Comparison of ENCODE assay signal across 17 cellular contexts in the genomic region with DNA sequence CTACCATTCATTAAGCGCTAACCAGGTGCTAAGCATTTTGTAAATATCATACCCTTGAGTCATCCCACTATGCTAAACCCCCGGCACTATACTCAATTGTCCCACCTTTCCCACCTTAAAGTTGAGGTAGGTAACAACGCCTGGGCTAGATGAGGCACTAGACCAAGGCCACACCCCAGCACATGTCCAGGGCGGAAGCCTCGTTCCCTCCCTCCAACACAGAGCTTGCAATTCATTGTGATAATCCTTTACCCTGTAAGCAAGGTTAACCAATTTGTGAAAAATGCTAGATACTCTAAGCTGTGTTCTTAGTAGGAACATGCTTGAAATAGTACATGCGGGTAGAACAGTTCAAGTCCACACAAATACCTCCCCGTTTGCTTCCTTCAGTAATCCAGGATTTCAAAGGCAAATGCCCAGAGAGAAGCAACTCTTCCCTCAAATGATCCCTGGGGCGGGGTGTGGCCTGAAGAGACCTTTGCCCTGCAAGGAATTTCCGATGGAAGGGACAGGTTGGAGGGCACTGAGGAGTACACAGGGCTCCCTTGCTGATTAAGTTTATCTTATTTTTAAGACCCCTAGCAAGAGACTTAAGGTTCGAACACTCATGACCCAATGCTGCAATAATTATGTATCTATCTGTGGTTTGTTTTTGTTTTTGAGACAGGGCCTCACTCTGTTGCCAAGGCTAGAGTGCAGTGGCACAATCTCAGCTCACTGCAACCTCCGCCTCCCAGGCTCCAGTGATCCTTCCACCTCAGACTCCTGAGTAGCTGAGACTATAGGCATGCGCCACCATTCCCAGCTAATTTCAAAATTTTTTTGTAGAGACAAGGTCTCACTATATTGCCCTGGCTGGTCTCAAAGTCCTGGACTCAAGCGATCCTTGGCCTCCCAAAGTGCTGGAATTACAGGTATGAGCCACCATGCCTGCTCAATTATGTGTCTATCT. TPM values are rescaled to one million over a fixed set of nuclear protein-coding genes. Genes with fewer than 3 reads are reported as not detected.
DNase-seq lines count a peak whose midpoint lies in the region; ATAC-seq and TF ChIP-seq lines count a peak whose summit lies in the region.
"Had no signal": no experiment of that assay in that cellular context is flagged by ENCODE, and none has a peak within 500 bp of the region (broad histone marks: within the 10 kb centered on the region; RNA-seq: fewer than 3 reads in every experiment).

No MANE protein-coding gene starts in this region.

- H3K14ac ChIP-seq in trophoblast cell (ENCODE audit: low read length): no peak overlapping the region

- H4K12ac ChIP-seq in trophoblast cell (ENCODE audit: low read depth, low read length): no peak overlapping the region

- H3K4me1 ChIP-seq in trophoblast cell (ENCODE audit: control insufficient read depth in 1 of 2, insufficient read depth in 2 of 2, low read length in 2 of 2): peaks cover 4 to 11% of the 10 kb centered on the region in 2 experiments
- H3K4me1 ChIP-seq: HAP-1 had no signal

- H4K8ac ChIP-seq in trophoblast cell (ENCODE audit: low read depth, low read length): no peak overlapping the region

- H2AFZ ChIP-seq in trophoblast cell (ENCODE audit: insufficient read depth, low read length, poor library complexity): no peak overlapping the region

- H3K36me3 Mint-ChIP-seq in CD4-positive, alpha-beta T cell (ENCODE audit: low read depth): no peaks in the 10 kb centered on the region
- H3K36me3 Mint-ChIP-seq in endothelial cell (ENCODE audit: low read depth, unreplicated experiment): peaks cover 4% of the 10 kb centered on the region
- H3K36me3 Mint-ChIP-seq in stimulated activated memory B cell treated with anti-CD40 and anti-IgM and Interleukin-4, amounts not matched to agents 10 μg/mL and 1 μg/mL and 100 μg/mL, for 72 hours: peaks cover 6% of the 10 kb centered on the region
- no peaks in the 10 kb centered on the region for H3K36me3 Mint-ChIP-seq in activated naive CD4-positive, alpha-beta T cell treated with anti-CD3 and anti-CD28 coated beads for 36 hours (ENCODE audit: low read depth)

- no peak overlapping the region for H2BK5ac ChIP-seq in trophoblast cell (ENCODE audit: low read depth, low read length, poor library complexity)

- POLR2A ChIA-PET in CD4-positive, alpha-beta T cell (lab: Charles Lee): no interaction called here

- no peaks in the 10 kb centered on the region for H3K9me3 Mint-ChIP-seq in CD4-positive, alpha-beta T cell
- H3K9me3 Mint-ChIP-seq in endothelial cell (ENCODE audit: unreplicated experiment): no peaks in the 10 kb centered on the region
- peaks cover 5% of the 10 kb centered on the region for H3K9me3 Mint-ChIP-seq in stimulated activated memory B cell treated with anti-CD40 and anti-IgM and Interleukin-4, amounts not matched to agents 10 μg/mL and 1 μg/mL and 100 μg/mL, for 72 hours
- no peaks in the 10 kb centered on the region for H3K9me3 Mint-ChIP-seq in activated naive CD4-positive, alpha-beta T cell treated with anti-CD3 and anti-CD28 coated beads for 36 hours
- H3K9me3 Mint-ChIP-seq: CD8-positive, alpha-beta memory T cell had no signal

- H3K27me3 ChIP-seq in CD4-positive, alpha-beta T cell (ENCODE audit: control insufficient read depth, insufficient read depth, low read length): no peaks in the 10 kb centered on the region
- no peaks in the 10 kb centered on the region for H3K27me3 ChIP-seq in trophoblast cell (ENCODE audit: insufficient read depth, low read length)
- H3K27me3 ChIP-seq: BLaER1 had no signal

- no peak overlapping the region for H2BK12ac ChIP-seq in trophoblast cell (ENCODE audit: low read length)

- H3K79me2 ChIP-seq in trophoblast cell (ENCODE audit: control insufficient read depth, insufficient read depth, low read length, poor library complexity): no peaks in the 10 kb centered on the region

- no peaks in the 10 kb centered on the region for H3K36me3 ChIP-seq in trophoblast cell (ENCODE audit: control insufficient read depth in 1 of 2, insufficient read depth in 2 of 2, low read length in 2 of 2)
- H3K36me3 ChIP-seq: BLaER1, HAP-1 had no signal

- no peak for DNase-seq in CD4-positive, alpha-beta T cell
- DNase-seq in NCI-H82 (lab: John Stamatoyannopoulos, UW) (peak; percentile 80), endothelial cell (ENCODE audit: low spot score) (no peak), trophoblast cell (peak; percentile 77 to 92)
- no peak for DNase-seq in activated naive CD4-positive, alpha-beta T cell treated with anti-CD3 and anti-CD28 coated beads for 36 hours
- DNase-seq: CD8-positive, alpha-beta memory T cell; GDM1; NCI-H1417 treated with DMSO at 0.1 percent for 48 hours; NCI-H2029; NCI-H510A treated with DMSO at 0.1 percent for 48 hours; SHP77 treated with DMSO at 0.1 percent for 48 hours had no signal

- no peak overlapping the region for H3K4ac ChIP-seq in trophoblast cell (ENCODE audit: low read depth, low read length)

- CTCF ChIA-PET in CD4-positive, alpha-beta T cell (lab: Charles Lee): no interaction called here
- CTCF ChIA-PET in activated naive CD4-positive, alpha-beta T cell treated with anti-CD3 and anti-CD28 coated beads for 36 hours (lab: Charles Lee): interaction anchor here (1.5 kb wide), 1 partner anchor 26 kb away, joined by 4 read pairs; no protein-coding TSS in a partner anchor

- peaks cover under 1% of the 10 kb centered on the region for H3K27me3 Mint-ChIP-seq in CD4-positive, alpha-beta T cell
- H3K27me3 Mint-ChIP-seq in endothelial cell (ENCODE audit: unreplicated experiment): peaks cover 7% of the 10 kb centered on the region
- peaks cover under 1% of the 10 kb centered on the region for H3K27me3 Mint-ChIP-seq in stimulated activated memory B cell treated with anti-CD40 and anti-IgM and Interleukin-4, amounts not matched to agents 10 μg/mL and 1 μg/mL and 100 μg/mL, for 72 hours
- no peaks in the 10 kb centered on the region for H3K27me3 Mint-ChIP-seq in activated naive CD4-positive, alpha-beta T cell treated with anti-CD3 and anti-CD28 coated beads for 36 hours (ENCODE audit: low read depth)

- no peaks in the 10 kb centered on the region for H3K79me1 ChIP-seq in trophoblast cell (ENCODE audit: low read length)

- H3K4me1 Mint-ChIP-seq in CD4-positive, alpha-beta T cell (ENCODE audit: low read depth): peaks cover 24% of the 10 kb centered on the region
- H3K4me1 Mint-ChIP-seq in endothelial cell (ENCODE audit: unreplicated experiment): peaks cover 26% of the 10 kb centered on the region
- peaks cover 22% of the 10 kb centered on the region for H3K4me1 Mint-ChIP-seq in stimulated activated memory B cell treated with anti-CD40 and anti-IgM and Interleukin-4, amounts not matched to agents 10 μg/mL and 1 μg/mL and 100 μg/mL, for 72 hours
- peaks cover 24% of the 10 kb centered on the region for H3K4me1 Mint-ChIP-seq in activated naive CD4-positive, alpha-beta T cell treated with anti-CD3 and anti-CD28 coated beads for 36 hours (ENCODE audit: low read depth)

- H3K4me3 Mint-ChIP-seq in CD4-positive, alpha-beta T cell: peak overlapping the region; percentile 20
- no peak overlapping the region for H3K4me3 Mint-ChIP-seq in endothelial cell (ENCODE audit: unreplicated experiment)
- no peak overlapping the region for H3K4me3 Mint-ChIP-seq in stimulated activated memory B cell treated with anti-CD40 and anti-IgM and Interleukin-4, amounts not matched to agents 10 μg/mL and 1 μg/mL and 100 μg/mL, for 72 hours
- H3K4me3 Mint-ChIP-seq in activated naive CD4-positive, alpha-beta T cell treated with anti-CD3 and anti-CD28 coated beads for 36 hours: no peak overlapping the region

- no peak overlapping the region for H3K4me3 ChIP-seq in trophoblast cell (ENCODE audit: low read depth, low read length)
- H3K4me3 ChIP-seq: BLaER1, GM12878, HAP-1 had no signal

- ATAC-seq in CD4-positive, alpha-beta T cell (ENCODE audit: poor library complexity): no peak
- ATAC-seq in HG02571 (IDR thresholded peaks at IDR 0.05; ENCODE audit: unreplicated experiment): no peak
- ATAC-seq in stimulated activated memory B cell treated with anti-CD40 and anti-IgM and Interleukin-4, amounts not matched to agents 10 μg/mL and 1 μg/mL and 100 μg/mL, for 72 hours: no peak
- ATAC-seq: GM12878 had no signal

- H3K27ac ChIP-seq in CD4-positive, alpha-beta T cell (ENCODE audit: low read depth, low read length): no peak overlapping the region
- no peak overlapping the region for H3K27ac ChIP-seq in trophoblast cell (ENCODE audit: low read depth, low read length)
- H3K27ac ChIP-seq: BLaER1, HL-60 had no signal

- H3K27ac Mint-ChIP-seq in CD4-positive, alpha-beta T cell: no peak overlapping the region
- H3K27ac Mint-ChIP-seq in endothelial cell (ENCODE audit: unreplicated experiment): peak overlapping the region; percentile 6
- no peak overlapping the region for H3K27ac Mint-ChIP-seq in stimulated activated memory B cell treated with anti-CD40 and anti-IgM and Interleukin-4, amounts not matched to agents 10 μg/mL and 1 μg/mL and 100 μg/mL, for 72 hours
- H3K27ac Mint-ChIP-seq in activated naive CD4-positive, alpha-beta T cell treated with anti-CD3 and anti-CD28 coated beads for 36 hours: no peak overlapping the region
- H3K27ac Mint-ChIP-seq: CD8-positive, alpha-beta memory T cell had no signal

- no peak overlapping the region for H3K23ac ChIP-seq in trophoblast cell (ENCODE audit: low read length)

- no peak overlapping the region for H2AK5ac ChIP-seq in trophoblast cell (ENCODE audit: low read length)

- H2BK120ac ChIP-seq in trophoblast cell (ENCODE audit: insufficient read depth, low read length, poor library complexity): no peak overlapping the region

- no peak overlapping the region for H3K4me2 ChIP-seq in trophoblast cell (ENCODE audit: low read length)

- TF ChIP-seq CTCF in CD4-positive, alpha-beta T cell (IDR thresholded peaks at IDR 0.05): no peak
- TF ChIP-seq CTCF in endothelial cell (IDR thresholded peaks at IDR 0.05; ENCODE audit: unreplicated experiment): no peak

- H3K9me3 ChIP-seq in CD4-positive, alpha-beta T cell (ENCODE audit: control insufficient read depth, low read length): no peaks in the 10 kb centered on the region
- peaks cover 2% of the 10 kb centered on the region for H3K9me3 ChIP-seq in trophoblast cell (ENCODE audit: insufficient read depth, low read depth, low read length)
- H3K9me3 ChIP-seq: HAP-1 had no signal

- WGBS in trophoblast cell (ENCODE audit: extremely low coverage, insufficient coverage, insufficient read length): no CpG with 5 or more reads among the region's 13 CpGs

- no peak overlapping the region for H4K91ac ChIP-seq in trophoblast cell (ENCODE audit: low read depth, low read length)

- intact Hi-C loops in CD4-positive, alpha-beta T cell (cut with DNase I, micrococcal nuclease): loop anchor here in 1 of 2 experiments (5.0 kb wide), 1 partner anchor 41 kb away; no protein-coding TSS in a partner anchor
- intact Hi-C loops in activated naive CD4-positive, alpha-beta T cell treated with anti-CD3 and anti-CD28 coated beads for 36 hours (cut with micrococcal nuclease): no loop called here

- H3K18ac ChIP-seq in trophoblast cell (ENCODE audit: low read length): no peak overlapping the region

- H3K9ac ChIP-seq in trophoblast cell (ENCODE audit: low read length): no peak overlapping the region
- H3K9ac ChIP-seq: BLaER1 had no signal

RNA-seq across cellular contexts. Expression of gene RSPH1, which starts 2.6 kb away (rescaled TPM):
- under 1 TPM; 0.34 to 0.38 TPM for total RNA-seq in CD4-positive, alpha-beta T cell
- 0.82 TPM for total RNA-seq in endothelial cell (ENCODE audit: unreplicated experiment)
- 0.12 and 0.17 TPM in 2 replicates for polyA plus RNA-seq in trophoblast cell (2013)
- under 1 TPM in 1 of 2 experiments, not detected in 1; 0.22 TPM for total RNA-seq in activated naive CD4-positive, alpha-beta T cell treated with anti-CD3 and anti-CD28 coated beads for 36 hours
- total RNA-seq: CD8-positive, alpha-beta memory T cell had no signal
- polyA plus RNA-seq: CD8-positive, alpha-beta memory T cell had no signal

RNA-seq across cellular contexts. Expression of gene SLC37A1, which starts 20.3 kb away (rescaled TPM):
- 10 to 100 TPM; 16.4 to 16.7 TPM for total RNA-seq in CD4-positive, alpha-beta T cell
- 12.3 TPM for total RNA-seq in endothelial cell (ENCODE audit: unreplicated experiment)
- polyA plus RNA-seq in trophoblast cell (2013): 15.1 and 16.6 TPM in 2 replicates
- 10 to 100 TPM; 18.4 to 18.7 TPM for total RNA-seq in activated naive CD4-positive, alpha-beta T cell treated with anti-CD3 and anti-CD28 coated beads for 36 hours

Comparison
In these comparisons a context has a peak if more than half of its experiments do, and no peak if none do; other contexts are left out.
1. DNase-seq: peak in NCI-H82 (single experiment) and trophoblast cell (2 of 2); none in CD4-positive, alpha-beta T cell (0 of 10), endothelial cell (single experiment) and activated naive CD4-positive, alpha-beta T cell treated with anti-CD3 and anti-CD28 coated beads for 36 hours (single experiment).